Comparison of ENCODE assay signal across 25 cellular contexts in the genomic region with DNA sequence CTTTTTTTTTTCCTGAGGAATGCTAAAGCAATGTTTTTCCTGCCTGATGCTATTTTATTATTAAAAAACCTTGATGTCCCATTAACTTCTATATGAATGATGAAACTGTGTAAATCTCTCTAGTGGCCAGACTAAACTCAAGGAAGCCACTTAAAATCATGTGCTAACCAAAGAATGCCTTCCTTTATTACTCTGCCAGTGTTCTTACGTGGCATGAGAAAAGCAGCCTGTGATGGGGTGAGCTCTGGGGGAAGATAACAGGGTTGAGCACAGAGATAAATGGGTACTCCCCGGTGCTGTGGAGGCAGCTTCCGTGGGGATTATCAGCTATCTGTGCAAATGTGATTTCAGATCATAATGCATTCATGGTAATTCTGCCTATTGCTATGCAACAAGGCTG.
"Had no signal": no experiment of that assay in that cellular context is flagged by ENCODE, and none has a peak within 500 bp of the region (broad histone marks: within the 10 kb centered on the region; RNA-seq: fewer than 3 reads in every experiment).

No MANE protein-coding gene starts in this region.

- H3K27ac ChIP-seq: ascending aorta, breast epithelium, cardiac muscle cell, colonic mucosa, epithelial cell of prostate, esophagus squamous epithelium had no signal

- H3K27me3 ChIP-seq: ascending aorta, breast epithelium, cardiac muscle cell, colonic mucosa, esophagus squamous epithelium had no signal

- H3K36me3 ChIP-seq: ascending aorta, breast epithelium, cardiac muscle cell, colonic mucosa, esophagus squamous epithelium had no signal

- H3K4me3 ChIP-seq: ascending aorta, breast epithelium, cardiac muscle cell, colonic mucosa, esophagus squamous epithelium had no signal

- DNase-seq: activated CD4-positive, alpha-beta memory T cell treated with anti-CD3 and anti-CD28 coated beads for 36 hours; activated CD4-positive, alpha-beta T cell treated with anti-CD3 and anti-CD28 coated beads for 36 hours; activated CD4-positive, alpha-beta T cell treated with anti-CD3 and anti-CD28 coated beads, Interleukin-2, amount 10 ng/mL, durations not matched to agents 24 days and 14 days; activated CD4-positive, CD25-positive, alpha-beta regulatory T cell; activated CD4-positive, CD25-positive, alpha-beta regulatory T cell treated with anti-CD3 and anti-CD28 coated beads, Interleukin-2, amount 50 U/mL, for 72 hours; activated CD8-positive, alpha-beta memory T cell treated with anti-CD3 and anti-CD28 coated beads, Interleukin-2, amount 10 ng/mL, durations not matched to agents 7 days and 5 days; activated CD8-positive, alpha-beta memory T cell treated with anti-CD3 and anti-CD28 coated beads, Interleukin-2, amount 50 U/mL, for 4 hours; activated CD8-positive, alpha-beta T cell treated with anti-CD3 and anti-CD28 coated beads, Interleukin-2, amount 10 ng/mL, durations not matched to agents 7 days and 5 days; activated effector memory CD4-positive, alpha-beta T cell treated with anti-CD3 and anti-CD28 coated beads, Interleukin-2, amount 50 U/mL, for 16 hours; activated naive CD4-positive, alpha-beta T cell treated with anti-CD3 and anti-CD28 coated beads for 36 hours; activated naive CD8-positive, alpha-beta T cell treated with anti-CD3 and anti-CD28 coated beads, Interleukin-2, amount 10 ng/mL, durations not matched to agents 7 days and 5 days; activated T-cell treated with anti-CD3 and anti-CD28 coated beads, Interleukin-2, amount 50 U/mL, for 1 hour; activated T-cell treated with anti-CD3 and anti-CD28 coated beads, Interleukin-2, amount 50 U/mL, for 48 hours; central memory CD4-positive, alpha-beta T cell; cerebellar nuclear complex; colonic mucosa; effector CD8-positive, alpha-beta T cell; esophagus squamous epithelium; T-helper 17 cell; T1000 had no signal

- ATAC-seq: activated CD4-positive, alpha-beta T cell treated with anti-CD3 and anti-CD28 coated beads for 36 hours; activated CD8-positive, alpha-beta memory T cell treated with anti-CD3 and anti-CD28 coated beads, Interleukin-2, amount 10 ng/mL, durations not matched to agents 7 days and 5 days; activated CD8-positive, alpha-beta T cell treated with anti-CD3 and anti-CD28 coated beads, Interleukin-2, amount 10 ng/mL, durations not matched to agents 7 days and 5 days; activated naive CD4-positive, alpha-beta T cell treated with anti-CD3 and anti-CD28 coated beads, Interleukin-2, amount 50 U/mL, for 72 hours; T-helper 17 cell had no signal

- H3K9me3 ChIP-seq: ascending aorta, breast epithelium, colonic mucosa, esophagus squamous epithelium had no signal

- H3K4me1 ChIP-seq: ascending aorta, breast epithelium, colonic mucosa, esophagus squamous epithelium had no signal
